Comparison of ENCODE assay signal across 2 cellular contexts in genomic region chr9:135086597-135087488, GRCh38.
TF ChIP-seq lines count a peak whose summit lies in the region.

No MANE protein-coding gene starts in this region.

TF ChIP-seq in IMR-90, 13 proteins besides CTCF, POLR2A, EP300 and RAD21:
- TF ChIP-seq CHD1 (IDR thresholded peaks at IDR 0.05; ENCODE audit: low read depth, low read length) (no peak), RCOR1 (IDR thresholded peaks at IDR 0.05; ENCODE audit: insufficient replicate concordance, low read length) (no peak), NFE2L2 (IDR thresholded peaks at IDR 0.05; ENCODE audit: low read depth, low read length) (no peak), MAFK (IDR thresholded peaks at IDR 0.05; ENCODE audit: low read depth, low read length) (no peak), USF2 (IDR thresholded peaks at IDR 0.05; ENCODE audit: low read depth, low read length) (no peak), RFX5 (IDR thresholded peaks at IDR 0.05; ENCODE audit: low read depth, low read length) (no peak), SMC3 (IDR thresholded peaks at IDR 0.05; ENCODE audit: low read depth, low read length) (no peak), BHLHE40 (IDR thresholded peaks at IDR 0.05; ENCODE audit: low read depth, low read length) (no peak), CEBPB (IDR thresholded peaks at IDR 0.05; ENCODE audit: low read depth, low read length) (no peak), FOS (IDR thresholded peaks at IDR 0.05; ENCODE audit: low read depth, low read length) (no peak), MXI1 (IDR thresholded peaks at IDR 0.05; ENCODE audit: borderline replicate concordance, low read depth, low read length) (no peak), MAZ (IDR thresholded peaks at IDR 0.05; ENCODE audit: borderline replicate concordance, low read depth, low read length) (no peak), ELK1 (IDR thresholded peaks at IDR 0.05; ENCODE audit: borderline replicate concordance, low read depth, low read length) (no peak)

TF ChIP-seq in H1, 55 proteins besides CTCF, POLR2A, EP300 and RAD21:
- no peak for TF ChIP-seq RNF2 (IDR thresholded peaks at IDR 0.05; ENCODE audit: borderline replicate concordance, low read depth, low read length, missing control alignments, poor library complexity, severe bottlenecking)
- TF ChIP-seq CBX8 (IDR thresholded peaks at IDR 0.05; ENCODE audit: borderline replicate concordance, low read depth, low read length): no peak
- no peak for TF ChIP-seq EGR1 (IDR thresholded peaks at IDR 0.05; ENCODE audit: borderline replicate concordance, low read depth, low read length)
- no peak for TF ChIP-seq POLR2AphosphoS5 (IDR thresholded peaks at IDR 0.05; ENCODE audit: low read depth, low read length)
- no peak for TF ChIP-seq MAFK (IDR thresholded peaks at IDR 0.05; ENCODE audit: low read depth, low read length)
- TF ChIP-seq KDM4A (IDR thresholded peaks at IDR 0.05; ENCODE audit: low read depth, low read length, severe bottlenecking): peak; percentile 47
- TF ChIP-seq TCF12 (IDR thresholded peaks at IDR 0.05; ENCODE audit: low read depth, low read length): no peak
TF ChIP-seq in H1: peak in this region for 1.
